ENCODE assay signal across 8 cellular contexts in genomic region chr7:37448057-37448636, GRCh38. TPM values are rescaled to one million over a fixed set of nuclear protein-coding genes. Genes with fewer than 3 reads are reported as not detected.
DNase-seq lines count a peak whose midpoint lies in the region; ATAC-seq and TF ChIP-seq lines count a peak whose summit lies in the region.

No MANE protein-coding gene starts in this region.

- H3K36me3 ChIP-seq in A673 (ENCODE audit: insufficient read depth, low read length, poor library complexity, severe bottlenecking) (no peaks in the 10 kb centered on the region), HUES6 (ENCODE audit: control insufficient read depth, insufficient read depth, low read length) (no peaks in the 10 kb centered on the region), left ventricle myocardium inferior (no peaks in the 10 kb centered on the region)

- DNase-seq in A673 (ENCODE audit: low spot score) (no peak), left ventricle myocardium inferior (peak; percentile 43), sciatic nerve (ENCODE audit: low spot score) (peak; percentile 71), NCI-H524 (lab: John Stamatoyannopoulos, UW) (no peak), NCI-H187 (lab: John Stamatoyannopoulos, UW) (no peak)
- peak; percentile 49 for DNase-seq in activated naive CD4-positive, alpha-beta T cell treated with anti-CD3 and anti-CD28 coated beads, Interleukin-2, amount 50 U/mL, for 16 hours

- CTCF ChIA-PET in A673 (lab: Charles Lee), result interaction anchor here (0.7 kb wide), 1 partner anchor 58 kb away, joined by 5 read pairs; no protein-coding TSS in a partner anchor

- POLR2A ChIA-PET in A673 (lab: Charles Lee; ENCODE audit: low non-redundant PET), result no interaction called here

- H3K4me1 ChIP-seq in A673 (ENCODE audit: insufficient read depth, low read length, poor library complexity, severe bottlenecking) (peaks cover 13% of the 10 kb centered on the region), HUES6 (ENCODE audit: control insufficient read depth, insufficient read depth, low read length) (peaks cover 16% of the 10 kb centered on the region), left ventricle myocardium inferior (peaks cover 47% of the 10 kb centered on the region)

- ATAC-seq in GM19395 (IDR thresholded peaks at IDR 0.05; ENCODE audit: unreplicated experiment) (peak; percentile 27), sciatic nerve (peak; percentile 32)

- no TSS peak for BruUV-seq in A673 (replicated peaks; lab: Mats Ljungman, UMichigan)

- H3K27me3 ChIP-seq in A673 (replicated peaks; ENCODE audit: insufficient read depth, low read depth, low read length, poor library complexity) (peaks cover 66% of the 10 kb centered on the region), HUES6 (ENCODE audit: control insufficient read depth, insufficient read depth, low read length) (peaks cover 30% of the 10 kb centered on the region), left ventricle myocardium inferior (ENCODE audit: low read depth) (peaks cover 58% of the 10 kb centered on the region)

- peak overlapping the region; percentile 65 for H3K9ac ChIP-seq in HUES6 (ENCODE audit: low read length)

- H3K9me3 ChIP-seq in A673 (ENCODE audit: low read depth, low read length, poor library complexity, severe bottlenecking) (no peaks in the 10 kb centered on the region), HUES6 (ENCODE audit: control insufficient read depth, insufficient read depth, low read depth, low read length) (no peaks in the 10 kb centered on the region), left ventricle myocardium inferior (replicated peaks) (no peaks in the 10 kb centered on the region)

- intact Hi-C loops in A673 (cut with micrococcal nuclease; ENCODE audit: unreplicated experiment), result no loop called here
- intact Hi-C loops in left ventricle myocardium inferior (cut with micrococcal nuclease), result loop anchor here (10.0 kb wide), 1 partner anchor 63 kb away; no protein-coding TSS in a partner anchor
- intact Hi-C loops in sciatic nerve (cut with DNase I), result no loop called here

- no peak overlapping the region for H3K27ac ChIP-seq in A673 (ENCODE audit: low read depth, low read length, poor library complexity, severe bottlenecking)
- no peak overlapping the region for H3K27ac ChIP-seq in HUES6 (ENCODE audit: low read depth, low read length)
- peak overlapping the region; percentile 97 for H3K27ac ChIP-seq in left ventricle myocardium inferior (replicated peaks)

- TF ChIP-seq CTCF in A673 (conservative IDR thresholded peaks at IDR 0.05; ENCODE audit: low read depth, low read length), result no peak
- TF ChIP-seq CTCF in left ventricle myocardium inferior (IDR thresholded peaks at IDR 0.05; ENCODE audit: borderline replicate concordance), result no peak

- peak overlapping the region; percentile 40 for H3K4me3 ChIP-seq in A673 (ENCODE audit: low read depth, low read length, poor library complexity, severe bottlenecking)
- H3K4me3 ChIP-seq in HUES6 (ENCODE audit: low read depth, low read length), result peak overlapping the region; percentile 80
- H3K4me3 ChIP-seq in left ventricle myocardium inferior, result peak overlapping the region; percentile 88

RNA-seq across cellular contexts. Expression of gene ELMO1, which starts 0.5 kb away (rescaled TPM):
- 0.33 TPM in 1 of 2 replicates, not detected in the other for total RNA-seq in A673 (2021)
- 10.0 TPM for total RNA-seq in left ventricle myocardium inferior
- total RNA-seq in sciatic nerve, result 151 TPM

Comparison
In these comparisons a context has a peak if more than half of its experiments do, and no peak if none do; other contexts are left out.
1. DNase-seq: peak in activated naive CD4-positive, alpha-beta T cell treated with anti-CD3 and anti-CD28 coated beads, Interleukin-2, amount 50 U/mL, for 16 hours (single experiment), left ventricle myocardium inferior (single experiment) and sciatic nerve (single experiment); none in A673 (single experiment), NCI-H524 (0 of 2) and NCI-H187 (0 of 2).
2. RNA of gene ELMO1, which starts 0.5 kb away (total RNA-seq): 151 TPM in sciatic nerve (single experiment); 10.0 TPM in left ventricle myocardium inferior (single experiment) and 0.33 TPM in A673; every median in the first group is over 10 times any median in the second.
3. Peak in every context shown above with its lines, with median percentiles within 50 percentile points of each other: H3K4me3 ChIP-seq.